Comparison of ENCODE assay signal across 8 cellular contexts in the genomic region with DNA sequence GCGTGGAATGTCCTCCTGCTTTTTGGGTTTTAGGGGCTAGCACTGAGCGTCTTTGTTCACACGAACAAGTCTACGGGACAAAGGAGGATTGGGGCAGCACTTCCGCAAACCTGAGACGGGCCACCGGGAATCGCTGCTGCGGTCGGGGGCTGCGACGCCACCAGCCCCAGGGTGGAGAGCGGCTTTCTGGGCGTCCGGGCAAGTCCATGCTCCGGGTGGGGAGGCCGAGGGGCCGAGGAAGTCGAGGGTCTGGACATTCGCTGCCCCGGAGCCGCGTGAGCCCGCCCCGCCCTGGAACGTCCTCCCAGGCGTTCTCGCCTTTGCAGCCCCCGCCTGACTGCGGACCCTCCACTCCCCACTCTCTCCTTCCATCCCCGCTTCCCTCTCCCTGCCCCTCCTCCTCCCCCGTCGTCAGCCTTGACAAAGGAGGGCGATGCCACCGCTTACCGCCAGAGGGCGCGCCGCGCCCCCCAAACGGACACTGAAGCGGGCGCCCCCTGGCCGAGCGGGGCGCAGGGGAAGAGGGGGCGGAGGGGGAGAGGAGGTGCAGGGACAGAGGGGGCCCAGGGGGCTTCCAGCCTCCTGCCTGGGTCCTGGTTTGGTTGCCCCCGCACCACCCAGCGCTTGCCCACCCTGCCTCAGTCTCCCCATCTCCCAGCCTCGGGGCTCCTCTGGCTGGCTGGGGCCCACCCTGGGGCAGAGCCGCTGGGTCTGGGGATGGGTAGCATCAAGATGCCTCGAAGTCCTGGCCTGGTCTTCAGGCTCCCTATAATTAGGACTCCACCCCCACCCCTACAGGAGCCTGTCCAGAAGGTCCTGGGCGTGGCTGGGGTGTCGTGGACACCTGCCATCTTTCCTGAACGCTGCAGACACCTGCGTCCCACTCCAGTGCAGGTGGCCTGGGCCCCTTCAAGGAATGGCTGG. TPM values are rescaled to one million over a fixed set of nuclear protein-coding genes. Genes with fewer than 3 reads are reported as not detected.
A peak's percentile ranks its signal among the peaks of the same experiment; 100 is the strongest.
DNase-seq lines count a peak whose midpoint lies in the region; ATAC-seq and TF ChIP-seq lines count a peak whose summit lies in the region.

No MANE protein-coding gene starts in this region.

- H3K27ac ChIP-seq in ovary (no peak overlapping the region), thyroid gland (no peak overlapping the region)

- peaks cover 4% of the 10 kb centered on the region for H3K36me3 Mint-ChIP-seq in activated naive CD4-positive, alpha-beta T cell treated with anti-CD3 and anti-CD28 coated beads, Interleukin-2, amount 10 ng/mL, durations not matched to agents 7 days and 5 days

- H3K4me3 ChIP-seq in ovary, result peak overlapping the region; percentile 6
- H3K4me3 ChIP-seq in thyroid gland (replicated peaks in 1 of 3), result no peak overlapping the region

- TF ChIP-seq EP300 in ovary (IDR thresholded peaks at IDR 0.05), result no peak

- H3K4me3 Mint-ChIP-seq in activated naive CD4-positive, alpha-beta T cell treated with anti-CD3 and anti-CD28 coated beads, Interleukin-2, amount 10 ng/mL, durations not matched to agents 7 days and 5 days, result no peak overlapping the region

- TF ChIP-seq CTCF in ovary (IDR thresholded peaks at IDR 0.05) (peak; percentile 71 to 81 (median 78)), thyroid gland (IDR thresholded peaks at IDR 0.05) (peak; percentile 72 to 99 (median 90))

- H3K36me3 ChIP-seq in ovary (no peaks in the 10 kb centered on the region), thyroid gland (no peaks in the 10 kb centered on the region)

- peaks cover 18% of the 10 kb centered on the region for H3K9me3 Mint-ChIP-seq in activated naive CD4-positive, alpha-beta T cell treated with anti-CD3 and anti-CD28 coated beads, Interleukin-2, amount 10 ng/mL, durations not matched to agents 7 days and 5 days

- H3K27me3 ChIP-seq in ovary, result no peaks in the 10 kb centered on the region
- no peaks in the 10 kb centered on the region for H3K27me3 ChIP-seq in thyroid gland

- ATAC-seq in HG02642 (IDR thresholded peaks at IDR 0.05; ENCODE audit: poor library complexity, unreplicated experiment), result peak; percentile 73
- peak; percentile 90 for ATAC-seq in Right ventricle myocardium superior (ENCODE audit: poor library complexity)

- peaks cover 3% of the 10 kb centered on the region for H3K4me1 ChIP-seq in ovary (ENCODE audit: insufficient read depth)
- peaks cover 0 to 6% of the 10 kb centered on the region in 2 donors for H3K4me1 ChIP-seq in thyroid gland

- no peak overlapping the region for H3K27ac Mint-ChIP-seq in activated naive CD4-positive, alpha-beta T cell treated with anti-CD3 and anti-CD28 coated beads, Interleukin-2, amount 10 ng/mL, durations not matched to agents 7 days and 5 days

- intact Hi-C loops in Right ventricle myocardium superior (cut with DNase I) (loop anchor here (2.0 kb wide), 1 partner anchor 58 kb away; no protein-coding TSS in a partner anchor), ovary (cut with DNase I) (loop anchor here (2.0 to 5.0 kb wide), 2 partner anchors 56 to 57 kb away; no protein-coding TSS in a partner anchor), thyroid gland (cut with DNase I) (loop anchor here (1.0 kb wide), 1 partner anchor 59 kb away; no protein-coding TSS in a partner anchor)

- H3K9me3 ChIP-seq in ovary (no peaks in the 10 kb centered on the region), thyroid gland (no peaks in the 10 kb centered on the region)

- DNase-seq in EL, result peak; percentile 60
- DNase-seq in RKO (ENCODE audit: low spot score), result peak; percentile 32
- peak; percentile 75 for DNase-seq in activated naive CD4-positive, alpha-beta T cell treated with anti-CD3 and anti-CD28 coated beads, Interleukin-2, amount 10 ng/mL, durations not matched to agents 7 days and 5 days
- DNase-seq in Right ventricle myocardium superior, result peak; percentile 81
- DNase-seq in ovary, result peak; percentile 50 to 82 (median 70)
- peak; percentile 52 to 55 for DNase-seq in thyroid gland
- no peak for DNase-seq in NCI-H774 (lab: John Stamatoyannopoulos, UW)

- TF ChIP-seq POLR2A in ovary (IDR thresholded peaks at IDR 0.05) (no peak), thyroid gland (IDR thresholded peaks at IDR 0.05) (no peak)

- H3K27me3 Mint-ChIP-seq in activated naive CD4-positive, alpha-beta T cell treated with anti-CD3 and anti-CD28 coated beads, Interleukin-2, amount 10 ng/mL, durations not matched to agents 7 days and 5 days, result peaks cover 33% of the 10 kb centered on the region

- WGBS in ovary, 3 donors, result 4 to 7% (median 6%) methylated on average over 45 to 56 of the region's 56 CpGs
- WGBS in thyroid gland, 2 donors, result 10 to 19% methylated on average over 7 to 24 of the region's 56 CpGs

- H3K4me1 Mint-ChIP-seq in activated naive CD4-positive, alpha-beta T cell treated with anti-CD3 and anti-CD28 coated beads, Interleukin-2, amount 10 ng/mL, durations not matched to agents 7 days and 5 days, result no peaks in the 10 kb centered on the region

- CTCF ChIA-PET in activated naive CD4-positive, alpha-beta T cell treated with anti-CD3 and anti-CD28 coated beads, Interleukin-2, amount 10 ng/mL, durations not matched to agents 7 days and 5 days (lab: Charles Lee), result interaction anchor here (2.1 kb wide), 1 partner anchor 59 kb away, joined by 7 read pairs; no protein-coding TSS in a partner anchor

RNA-seq across cellular contexts. Expression of gene INF2, which starts 39.1 kb away (rescaled TPM):
- 28.3 TPM for total RNA-seq in Right ventricle myocardium superior
- 10 to 100 TPM; 15.1 to 40.7 (median 22.2) TPM for total RNA-seq in ovary
- polyA plus RNA-seq in ovary, result 10 to 100 TPM in 1 of 2 donors, 1 to 10 TPM in 1; 6.3 to 18.4 TPM
- total RNA-seq in thyroid gland, result 10 to 100 TPM; 35.1 to 54.7 (median 42.5) TPM

RNA-seq across cellular contexts. Expression of gene TMEM179, which starts 45.7 kb away (rescaled TPM):
- total RNA-seq in Right ventricle myocardium superior (not detected), ovary (under 1 TPM in 1 of 7 donors, not detected in 6; 0.30 TPM), thyroid gland (1 to 10 TPM in 1 of 4 donors, not detected in 3; 3.1 TPM)
- polyA plus RNA-seq in ovary, result under 1 TPM; 0.19 to 0.22 TPM
